24 cellular contexts compared by ENCODE assay signal in the genomic region with DNA sequence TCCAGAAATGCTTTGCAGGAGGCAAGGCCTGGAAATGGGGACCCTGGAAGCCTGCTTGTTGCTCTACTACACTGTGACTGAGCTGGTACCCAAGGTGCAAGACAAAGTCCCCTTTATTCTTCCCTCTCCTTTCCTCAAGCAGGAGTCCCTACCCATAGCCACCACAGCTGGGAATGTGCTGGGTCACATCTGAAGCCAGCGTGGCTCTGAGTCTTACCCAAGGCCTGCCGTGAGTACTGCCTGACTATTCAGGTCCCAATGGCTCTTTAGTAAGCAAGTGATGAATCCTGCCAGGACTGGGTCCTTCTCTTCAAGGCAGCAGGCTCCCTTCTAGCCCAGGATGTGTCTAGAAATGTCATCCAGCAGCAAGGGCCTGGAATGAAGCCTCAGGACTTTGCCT.
"Had no signal": no experiment of that assay in that cellular context is flagged by ENCODE, and none has a peak within 500 bp of the region (broad histone marks: within the 10 kb centered on the region; RNA-seq: fewer than 3 reads in every experiment).

No MANE protein-coding gene starts in this region.

- H3K4me3 Mint-ChIP-seq: natural killer cell treated with Interleukin-12 subunit alpha and Interleukin-12 subunit beta and Interleukin-15 and Interleukin-18, amount 100 ng/mL, for 72 hours; stimulated activated naive CD8-positive, alpha-beta T cell treated with anti-CD3 and anti-CD28 coated beads, Interleukin-15, amount 100 ng/mL, for 72 hours; type B pancreatic cell had no signal

- H3K36me3 Mint-ChIP-seq: natural killer cell treated with Interleukin-12 subunit alpha and Interleukin-12 subunit beta and Interleukin-15 and Interleukin-18, amount 100 ng/mL, for 72 hours; type B pancreatic cell had no signal

- H3K4me1 ChIP-seq: breast epithelium, gastroesophageal sphincter, right lobe of liver, uterus had no signal

- H3K4me3 ChIP-seq: breast epithelium, gastroesophageal sphincter, hepatocyte, ovary, right lobe of liver, skin epidermis, uterus had no signal

- H3K36me3 ChIP-seq: breast epithelium, ovary, right lobe of liver, uterus had no signal

- H3K4me1 Mint-ChIP-seq: stimulated activated naive CD8-positive, alpha-beta T cell treated with anti-CD3 and anti-CD28 coated beads, Interleukin-15, amount 100 ng/mL, for 72 hours had no signal

- H3K9me3 ChIP-seq: breast epithelium, gastroesophageal sphincter, ovary, right lobe of liver, uterus had no signal

- ATAC-seq: gastroesophageal sphincter; left colon; stimulated activated naive CD8-positive, alpha-beta T cell treated with anti-CD3 and anti-CD28 coated beads, Interleukin-15, amount 100 ng/mL, for 72 hours had no signal

- H3K27me3 ChIP-seq: breast epithelium, gastroesophageal sphincter, hepatocyte, ovary, right lobe of liver, uterus had no signal

- H3K27ac Mint-ChIP-seq: activated T-helper 2 cell treated with anti-CD3 and anti-CD28 coated beads, Interferon-gamma antibody, Interleukin-2, Interleukin-4, amounts not matched to agents 10 μg/mL and 5 μg/mL and 100 μg/mL, durations not matched to agents 14 hours and 24 hours and 36 hours; type B pancreatic cell had no signal

- H3K9me3 Mint-ChIP-seq: activated T-helper 2 cell treated with anti-CD3 and anti-CD28 coated beads, Interferon-gamma antibody, Interleukin-2, Interleukin-4, amounts not matched to agents 10 μg/mL and 5 μg/mL and 100 μg/mL, durations not matched to agents 14 hours and 24 hours and 36 hours; natural killer cell treated with Interleukin-12 subunit alpha and Interleukin-12 subunit beta and Interleukin-15 and Interleukin-18, amount 100 ng/mL, for 72 hours; stimulated activated naive CD8-positive, alpha-beta T cell treated with anti-CD3 and anti-CD28 coated beads, Interleukin-15, amount 100 ng/mL, for 72 hours; type B pancreatic cell had no signal

- H3K27me3 Mint-ChIP-seq: natural killer cell treated with Interleukin-12 subunit alpha and Interleukin-12 subunit beta and Interleukin-15 and Interleukin-18, amount 100 ng/mL, for 72 hours; progenitor cell of endocrine pancreas; stimulated activated naive CD8-positive, alpha-beta T cell treated with anti-CD3 and anti-CD28 coated beads, Interleukin-15, amount 100 ng/mL, for 72 hours; type B pancreatic cell had no signal

- H3K27ac ChIP-seq: breast epithelium, gastroesophageal sphincter, hepatocyte, ovary, right lobe of liver, skin epidermis, uterus had no signal

- DNase-seq: activated CD4-positive, alpha-beta T cell treated with anti-CD3 and anti-CD28 coated beads for 4 hours; activated CD4-positive, alpha-beta T cell treated with anti-CD3 and anti-CD28 coated beads, Interleukin-2, amount 50 U/mL, for 4 hours; activated CD4-positive, CD25-positive, alpha-beta regulatory T cell; activated CD8-positive, alpha-beta memory T cell treated with anti-CD3 and anti-CD28 coated beads for 24 hours; central memory CD4-positive, alpha-beta T cell; kidney; left colon; midbrain; ovary; right lobe of liver; stimulated activated CD4-positive, alpha-beta T cell treated with anti-CD3 and anti-CD28 coated beads, Interleukin-12 subunit alpha, Interleukin-12 subunit beta, amount 100 ng/mL, for 4 hours; stimulated activated CD4-positive, alpha-beta T cell treated with anti-CD3 and anti-CD28 coated beads, Interleukin-4, amount 100 ng/mL, for 1 hour; stimulated activated naive CD8-positive, alpha-beta T cell treated with anti-CD3 and anti-CD28 coated beads, Interleukin-15, amount 100 ng/mL, for 72 hours; substantia nigra; T-helper 1 cell; uterus had no signal
